Comparison of ENCODE assay signal across 20 cellular contexts in genomic region chr1:182447124-182447523, GRCh38. TPM values are rescaled to one million over a fixed set of nuclear protein-coding genes. Genes with fewer than 3 reads are reported as not detected.
"Had no signal": no experiment of that assay in that cellular context is flagged by ENCODE, and none has a peak within 500 bp of the region (broad histone marks: within the 10 kb centered on the region; RNA-seq: fewer than 3 reads in every experiment).

No MANE protein-coding gene starts in this region.

RNA-seq across cellular contexts. Expression of gene RGSL1, which starts 2.8 kb away (rescaled TPM):
- total RNA-seq: activated naive CD4-positive, alpha-beta T cell treated with anti-CD3 and anti-CD28 coated beads, Interleukin-2, amount 50 U/mL, for 72 hours; activated naive CD8-positive, alpha-beta T cell treated with anti-CD3 and anti-CD28 coated beads for 36 hours; activated naive CD8-positive, alpha-beta T cell treated with anti-CD3 and anti-CD28 coated beads, Interleukin-2, amount 10 ng/mL, durations not matched to agents 7 days and 5 days; activated T-cell treated with anti-CD3 and anti-CD28 coated beads, Interleukin-2, amount 50 U/mL, for 4 hours; activated T-cell treated with anti-CD3 and anti-CD28 coated beads, Interleukin-2, amount 50 U/mL, for 72 hours; activated T-helper 1 cell treated with anti-CD3 and anti-CD28 coated beads, Interleukin-12 subunit alpha, Interleukin-12 subunit beta, Interleukin-2, Interleukin-4 antibody, amounts not matched to agents 30 ng/mL and 10 ng/mL and 1 ng/mL, durations not matched to agents 14 hours and 24 hours and 36 hours; activated T-helper 17 cell treated with anti-CD3 and anti-CD28 coated beads, Interleukin-2, amount 50 U/mL, for 72 hours; activated T-helper 2 cell treated with anti-CD3 and anti-CD28 coated beads, Interferon-gamma antibody, Interleukin-2, Interleukin-4, amounts not matched to agents 10 μg/mL and 5 μg/mL and 100 μg/mL, durations not matched to agents 14 hours and 24 hours and 36 hours; adrenal gland; aorta; ascending aorta; astrocyte; body of pancreas; breast epithelium; bronchial epithelial cell; cardiac muscle cell; cardiac septum; cerebellum; chondrocyte had no signal
- polyA plus RNA-seq: adipose tissue, adrenal gland, aorta, cardiac muscle cell had no signal

RNA-seq across cellular contexts. Expression of gene TEDDM1, which starts 46.7 kb away (rescaled TPM):
- total RNA-seq: activated naive CD4-positive, alpha-beta T cell treated with anti-CD3 and anti-CD28 coated beads, Interleukin-2, amount 50 U/mL, for 72 hours; activated naive CD8-positive, alpha-beta T cell treated with anti-CD3 and anti-CD28 coated beads for 36 hours; activated naive CD8-positive, alpha-beta T cell treated with anti-CD3 and anti-CD28 coated beads, Interleukin-2, amount 10 ng/mL, durations not matched to agents 7 days and 5 days; activated T-cell treated with anti-CD3 and anti-CD28 coated beads, Interleukin-2, amount 50 U/mL, for 4 hours; activated T-cell treated with anti-CD3 and anti-CD28 coated beads, Interleukin-2, amount 50 U/mL, for 72 hours; activated T-helper 1 cell treated with anti-CD3 and anti-CD28 coated beads, Interleukin-12 subunit alpha, Interleukin-12 subunit beta, Interleukin-2, Interleukin-4 antibody, amounts not matched to agents 30 ng/mL and 10 ng/mL and 1 ng/mL, durations not matched to agents 14 hours and 24 hours and 36 hours; activated T-helper 17 cell treated with anti-CD3 and anti-CD28 coated beads, Interleukin-2, amount 50 U/mL, for 72 hours; activated T-helper 2 cell treated with anti-CD3 and anti-CD28 coated beads, Interferon-gamma antibody, Interleukin-2, Interleukin-4, amounts not matched to agents 10 μg/mL and 5 μg/mL and 100 μg/mL, durations not matched to agents 14 hours and 24 hours and 36 hours; adrenal gland; aorta; ascending aorta; astrocyte; body of pancreas; breast epithelium; bronchial epithelial cell; cardiac muscle cell; cardiac septum; cerebellum; chondrocyte had no signal
- polyA plus RNA-seq: adipose tissue, adrenal gland, aorta, cardiac muscle cell had no signal
